In the genomic region with DNA sequence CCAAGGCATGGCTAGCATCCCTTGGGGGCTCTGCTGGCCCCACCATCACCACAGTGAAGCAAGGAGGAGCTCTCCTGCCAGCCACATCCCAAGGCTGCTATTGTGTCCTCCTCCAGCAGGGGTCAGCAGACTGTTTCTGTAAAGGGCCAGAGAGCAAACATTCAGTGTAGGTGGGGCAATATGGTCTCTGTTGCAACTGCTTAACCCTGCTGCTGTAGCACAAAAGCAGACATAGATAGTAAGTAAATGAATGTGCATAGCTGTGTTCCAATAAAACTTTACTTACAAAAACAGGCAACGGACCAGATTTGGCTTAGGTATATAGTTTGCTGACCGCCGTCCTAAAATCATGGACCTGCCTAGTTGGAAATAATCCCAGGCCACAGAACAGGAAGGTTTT, we compare ENCODE assay signal across 8 cellular contexts.
A peak's percentile ranks its signal among the peaks of the same experiment; 100 is the strongest.
DNase-seq lines count a peak whose midpoint lies in the region; ATAC-seq and TF ChIP-seq lines count a peak whose summit lies in the region.

No MANE protein-coding gene starts in this region.

- no peaks in the 10 kb centered on the region for H3K36me3 ChIP-seq in neutrophil

- H3K27ac ChIP-seq in neutrophil (no peak overlapping the region), substantia nigra (ENCODE audit: low read depth, low read length, poor library complexity, severe bottlenecking) (no peak overlapping the region)

- no peaks in the 10 kb centered on the region for H3K9me3 ChIP-seq in neutrophil

- peak; percentile 83 for DNase-seq in AG10803 (ENCODE audit: low read depth)
- DNase-seq in KG1 (lab: John Stamatoyannopoulos, UW): peak; percentile 47
- DNase-seq in OCI-M1 (lab: John Stamatoyannopoulos, UW): peak; percentile 85
- peak; percentile 69 for DNase-seq in activated T-cell treated with anti-CD3 and anti-CD28 coated beads for 24 hours (ENCODE audit: low read depth)
- peak; percentile 84 for DNase-seq in fibroblast of mammary gland (ENCODE audit: low read depth)
- peak in 38 of 49 donors; percentile 11 to 71 (median 41) for DNase-seq in substantia nigra (lab: John Stamatoyannopoulos, UW)

- peak; percentile 53 for ATAC-seq in GM19023 (IDR thresholded peaks at IDR 0.05; ENCODE audit: unreplicated experiment)

- H3K4me1 ChIP-seq in neutrophil (ENCODE audit: control insufficient read depth in 1 of 2, insufficient read depth in 1 of 2, low read depth in 1 of 2, low read length in 1 of 2): no peaks in the 10 kb centered on the region

- peak; percentile 96 for TF ChIP-seq CTCF in AG10803 (conservative IDR thresholded peaks at IDR 0.05; ENCODE audit: low read length)
- TF ChIP-seq CTCF in fibroblast of mammary gland (conservative IDR thresholded peaks at IDR 0.05; ENCODE audit: control insufficient read depth, insufficient read depth, low read depth, low read length): peak; percentile 96
- peak; percentile 77 for TF ChIP-seq CTCF in neutrophil (IDR thresholded peaks at IDR 0.05)

- H3K4me3 ChIP-seq in AG10803 (ENCODE audit: low read length): no peak overlapping the region
- H3K4me3 ChIP-seq in fibroblast of mammary gland (ENCODE audit: control insufficient read depth, low read depth, low read length): no peak overlapping the region
- no peak overlapping the region for H3K4me3 ChIP-seq in neutrophil (ENCODE audit: low read depth in 1 of 2, low read length in 1 of 2)

- peaks cover 57% of the 10 kb centered on the region for H3K27me3 ChIP-seq in neutrophil
